8 cellular contexts compared by ENCODE assay signal in the genomic region with DNA sequence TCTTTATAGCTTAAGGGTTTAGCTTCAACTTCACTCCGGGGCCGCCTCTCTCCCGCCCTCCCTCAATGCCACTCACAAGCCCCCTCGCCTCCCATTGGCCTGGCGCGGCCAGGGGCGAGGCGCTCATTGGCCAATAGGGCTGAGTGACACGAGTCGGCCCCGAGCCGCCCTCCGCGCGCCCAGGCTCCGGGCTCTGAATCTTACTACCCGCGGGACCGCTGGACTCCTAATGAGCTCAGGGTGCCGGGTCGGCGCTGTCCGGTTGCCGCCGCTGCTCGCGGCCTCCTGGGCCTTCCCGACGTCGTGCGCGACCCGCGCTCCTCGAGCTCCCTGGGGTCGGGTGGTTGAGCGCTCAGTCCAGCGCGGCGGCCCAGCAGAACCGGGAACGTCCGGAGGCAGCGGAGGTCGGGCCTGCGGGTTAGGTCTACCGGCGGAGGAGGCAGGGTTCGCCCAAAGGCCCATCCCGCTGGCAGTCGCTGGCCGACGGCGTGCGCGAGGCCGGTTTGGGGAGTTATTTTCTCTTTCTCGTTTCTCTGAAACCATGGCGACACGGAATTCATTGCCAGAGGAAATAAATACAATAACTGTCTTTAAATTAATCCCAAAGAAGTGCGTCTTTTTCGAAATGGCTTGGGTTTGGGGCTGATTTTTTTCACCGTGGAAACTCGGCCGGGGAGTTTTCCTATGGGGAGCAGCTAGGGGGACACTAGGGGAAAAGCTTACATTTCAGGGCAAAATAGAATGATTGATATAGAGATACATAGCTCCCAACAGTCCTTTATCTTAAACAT. TPM values are rescaled to one million over a fixed set of nuclear protein-coding genes. Genes with fewer than 3 reads are reported as not detected.
DNase-seq lines count a peak whose midpoint lies in the region; ATAC-seq, FAIRE-seq and TF ChIP-seq lines count a peak whose summit lies in the region.

A gene with protein sequence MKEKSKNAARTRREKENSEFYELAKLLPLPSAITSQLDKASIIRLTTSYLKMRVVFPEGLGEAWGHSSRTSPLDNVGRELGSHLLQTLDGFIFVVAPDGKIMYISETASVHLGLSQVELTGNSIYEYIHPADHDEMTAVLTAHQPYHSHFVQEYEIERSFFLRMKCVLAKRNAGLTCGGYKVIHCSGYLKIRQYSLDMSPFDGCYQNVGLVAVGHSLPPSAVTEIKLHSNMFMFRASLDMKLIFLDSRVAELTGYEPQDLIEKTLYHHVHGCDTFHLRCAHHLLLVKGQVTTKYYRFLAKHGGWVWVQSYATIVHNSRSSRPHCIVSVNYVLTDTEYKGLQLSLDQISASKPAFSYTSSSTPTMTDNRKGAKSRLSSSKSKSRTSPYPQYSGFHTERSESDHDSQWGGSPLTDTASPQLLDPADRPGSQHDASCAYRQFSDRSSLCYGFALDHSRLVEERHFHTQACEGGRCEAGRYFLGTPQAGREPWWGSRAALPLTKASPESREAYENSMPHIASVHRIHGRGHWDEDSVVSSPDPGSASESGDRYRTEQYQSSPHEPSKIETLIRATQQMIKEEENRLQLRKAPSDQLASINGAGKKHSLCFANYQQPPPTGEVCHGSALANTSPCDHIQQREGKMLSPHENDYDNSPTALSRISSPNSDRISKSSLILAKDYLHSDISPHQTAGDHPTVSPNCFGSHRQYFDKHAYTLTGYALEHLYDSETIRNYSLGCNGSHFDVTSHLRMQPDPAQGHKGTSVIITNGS (minus strand): TSS at position 12 of the 791 bp plus-strand sequence. CDS start 1,453 bp downstream, outside the sequence.

- ATAC-seq in HG02642 (IDR thresholded peaks at IDR 0.05; ENCODE audit: poor library complexity, unreplicated experiment), result peak; percentile 87
- no peak for ATAC-seq in HG02938 (IDR thresholded peaks at IDR 0.05; ENCODE audit: unreplicated experiment)

- H3K4me3 ChIP-seq in epithelial cell of proximal tubule (ENCODE audit: low read depth, low read length), result peak within 1 kb of the TSS; percentile 69

- peaks cover 19% of the 10 kb centered on the region for H3K4me1 Mint-ChIP-seq in nephron

- peaks cover 20% of the 10 kb centered on the region for H3K36me3 Mint-ChIP-seq in nephron (ENCODE audit: low read depth)

- no peak for FAIRE-seq in urothelium cell line (lab: Jason Lieb, UNC)

- H3K9me3 Mint-ChIP-seq in nephron, result no peaks in the 10 kb centered on the region

- TF ChIP-seq CTCF in GM10266 (IDR thresholded peaks at IDR 0.05; ENCODE audit: control insufficient read depth, insufficient read depth, low read depth, missing control alignments), result no peak
- no peak for TF ChIP-seq CTCF in epithelial cell of proximal tubule (conservative IDR thresholded peaks at IDR 0.05; ENCODE audit: low read depth, low read length)
- no peak for TF ChIP-seq CTCF in nephron (IDR thresholded peaks at IDR 0.05; ENCODE audit: unreplicated experiment in 3 of 3)

- peak within 1 kb of the TSS; percentile 91 to 94 (median 92) for H3K4me3 Mint-ChIP-seq in nephron

- DNase-seq in GM10266 (ENCODE audit: extremely low spot score) (peak; percentile 80), NOMO-1 treated with DMSO at 0.1 percent for 48 hours (lab: John Stamatoyannopoulos, UW; ENCODE audit: unreplicated experiment) (peak; percentile 75), epithelial cell of proximal tubule (ENCODE audit: low read depth) (no peak), SIG-M5 treated with dmso at 0.1 percent for 504 hours (lab: John Stamatoyannopoulos, UW; ENCODE audit: unreplicated experiment) (no peak), urothelium cell line (ENCODE audit: low spot score) (no peak)

- H3K27me3 Mint-ChIP-seq in nephron (ENCODE audit: low read depth), result no peaks in the 10 kb centered on the region

- peak within 1 kb of the TSS; percentile 73 to 97 (median 92) for H3K27ac Mint-ChIP-seq in nephron

RNA-seq across cellular contexts. Expression of the gene that starts here (rescaled TPM):
- total RNA-seq in epithelial cell of proximal tubule, result 6.9 and 9.5 TPM in 2 replicates

Comparison
In these comparisons a context has a peak if more than half of its experiments do, and no peak if none do; other contexts are left out.
1. DNase-seq: peak in GM10266 (single experiment) and NOMO-1 treated with DMSO at 0.1 percent for 48 hours (single experiment); none in epithelial cell of proximal tubule (single experiment), SIG-M5 treated with dmso at 0.1 percent for 504 hours (single experiment) and urothelium cell line (single experiment).